Comparison of ENCODE assay signal across 32 cellular contexts in the genomic region with DNA sequence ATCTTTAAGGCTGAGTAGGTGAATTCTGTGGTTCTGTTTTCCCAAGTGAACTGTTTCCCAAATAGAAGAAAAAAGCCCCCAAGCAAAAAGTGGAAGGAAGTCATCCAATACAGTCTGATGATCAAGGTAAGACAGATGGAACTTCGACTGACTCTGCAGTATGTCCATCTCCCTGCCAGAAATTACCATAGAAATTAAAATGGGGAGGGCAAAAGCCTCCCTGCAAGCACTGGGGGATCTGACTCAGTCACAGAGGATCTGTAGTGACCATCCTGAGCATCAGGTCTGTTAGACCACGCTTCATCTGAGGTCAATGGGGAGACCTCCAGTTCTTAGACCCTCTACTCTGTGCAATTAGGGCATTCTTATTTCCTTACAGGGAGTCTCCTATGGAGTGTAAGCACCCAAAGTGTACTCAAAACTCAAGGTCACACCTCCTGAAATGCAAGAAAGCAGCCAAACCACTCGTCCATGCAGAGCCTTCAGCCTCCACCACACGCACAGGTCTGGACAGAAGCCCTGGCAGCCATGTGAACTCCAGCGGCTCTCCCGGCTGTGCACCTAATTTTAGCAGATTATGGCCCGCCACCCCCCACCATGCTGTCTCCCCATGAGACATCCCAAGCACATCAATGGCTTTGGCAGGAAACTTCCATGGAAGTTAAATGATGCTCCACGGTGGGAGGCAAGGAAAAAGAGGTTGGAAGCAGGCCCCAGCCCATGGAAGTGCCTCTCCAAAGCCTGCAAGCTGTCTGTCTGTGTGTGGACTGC.
"Had no signal": no experiment of that assay in that cellular context is flagged by ENCODE, and none has a peak within 500 bp of the region (broad histone marks: within the 10 kb centered on the region; RNA-seq: fewer than 3 reads in every experiment).

No MANE protein-coding gene starts in this region.

- DNase-seq: activated CD4-positive, alpha-beta T cell treated with anti-CD3 and anti-CD28 coated beads, Interleukin-2, amount 10 ng/mL, durations not matched to agents 24 days and 14 days; activated CD4-positive, alpha-beta T cell treated with anti-CD3 and anti-CD28 coated beads, Interleukin-2, amount 50 U/mL, for 4 hours; activated CD8-positive, alpha-beta T cell treated with anti-CD3 and anti-CD28 coated beads for 36 hours; activated effector memory CD4-positive, alpha-beta T cell treated with anti-CD3 and anti-CD28 coated beads, Interleukin-2, amount 50 U/mL, for 16 hours; activated naive CD4-positive, alpha-beta T cell; activated naive CD4-positive, alpha-beta T cell treated with anti-CD3 and anti-CD28 coated beads, Interleukin-2, amount 50 U/mL, for 16 hours; activated naive CD8-positive, alpha-beta T cell treated with anti-CD3 and anti-CD28 coated beads for 36 hours; activated T-cell treated with anti-CD3 and anti-CD28 coated beads, Interleukin-2, amount 50 U/mL, for 1 hour; activated T-cell treated with anti-CD3 and anti-CD28 coated beads, Interleukin-2, amount 50 U/mL, for 72 hours; amniotic stem cell; aorta; brain microvascular endothelial cell; NCI-H1105; NCI-H1417 treated with DMSO at 0.1 percent for 48 hours; NCI-H187 treated with DMSO at 0.1 percent for 48 hours; NCI-H2081; NCI-H2171 treated with DMSO at 0.1 percent for 48 hours; NCI-H2227 treated with DMSO at 0.1 percent for 48 hours; NCI-H524 treated with DMSO at 0.1 percent for 48 hours; NCI-H748 treated with DMSO at 0.1 percent for 48 hours; NK-92 treated with Interleukin-12 subunit alpha and Interleukin-12 subunit beta, amount 100 ng/mL, for 24 hours; PC-3; Peyer's patch; RPMI8226; SHP77; SJCRH30 had no signal

- H3K27me3 ChIP-seq: brain microvascular endothelial cell, Peyer's patch had no signal

- H3K4me3 Mint-ChIP-seq: activated CD4-positive, alpha-beta T cell treated with anti-CD3 and anti-CD28 coated beads, Interleukin-2, amount 10 ng/mL, durations not matched to agents 24 days and 14 days; activated CD8-positive, alpha-beta T cell treated with anti-CD3 and anti-CD28 coated beads for 36 hours; activated naive CD8-positive, alpha-beta T cell treated with anti-CD3 and anti-CD28 coated beads for 36 hours; activated T-cell treated with anti-CD3 and anti-CD28 coated beads, Interleukin-2, amount 50 U/mL, for 72 hours; activated T-helper 17 cell treated with anti-CD3 and anti-CD28 coated beads, Interleukin-2, amount 50 U/mL, for 72 hours; central memory CD8-positive, alpha-beta T cell; T-helper 1 cell treated with Interleukin-12 subunit alpha and Interleukin-12 subunit beta and Interleukin-4 antibody, amounts not matched to agents 30 μg/mL and 1 μg/mL, for 36 hours; T-helper 2 cell treated with Interferon-gamma antibody and Interleukin-4, amounts not matched to agents 5 μg/mL and 100 μg/mL, for 36 hours had no signal

- H3K27ac ChIP-seq: brain microvascular endothelial cell, Peyer's patch, SJCRH30, SK-N-MC had no signal

- H3K36me3 Mint-ChIP-seq: activated naive CD8-positive, alpha-beta T cell treated with anti-CD3 and anti-CD28 coated beads for 36 hours had no signal

- H3K4me1 ChIP-seq: Peyer's patch, SJCRH30 had no signal

- H3K27ac Mint-ChIP-seq: activated CD4-positive, alpha-beta T cell treated with anti-CD3 and anti-CD28 coated beads, Interleukin-2, amount 10 ng/mL, durations not matched to agents 24 days and 14 days; activated CD8-positive, alpha-beta T cell treated with anti-CD3 and anti-CD28 coated beads for 36 hours; activated naive CD8-positive, alpha-beta T cell treated with anti-CD3 and anti-CD28 coated beads for 36 hours; activated T-cell treated with anti-CD3 and anti-CD28 coated beads, Interleukin-2, amount 50 U/mL, for 72 hours; activated T-helper 17 cell treated with anti-CD3 and anti-CD28 coated beads, Interleukin-2, amount 50 U/mL, for 72 hours; T-helper 1 cell treated with Interleukin-12 subunit alpha and Interleukin-12 subunit beta and Interleukin-4 antibody, amounts not matched to agents 30 μg/mL and 1 μg/mL, for 36 hours; T-helper 2 cell treated with Interferon-gamma antibody and Interleukin-4, amounts not matched to agents 5 μg/mL and 100 μg/mL, for 36 hours had no signal

- ATAC-seq: activated CD8-positive, alpha-beta T cell treated with anti-CD3 and anti-CD28 coated beads for 36 hours; activated T-cell treated with anti-CD3 and anti-CD28 coated beads, Interleukin-2, amount 50 U/mL, for 72 hours; activated T-helper 17 cell treated with anti-CD3 and anti-CD28 coated beads, Interleukin-2, amount 50 U/mL, for 72 hours; K562; PC-3 had no signal

- H3K4me1 Mint-ChIP-seq: activated CD4-positive, alpha-beta T cell treated with anti-CD3 and anti-CD28 coated beads, Interleukin-2, amount 10 ng/mL, durations not matched to agents 24 days and 14 days; activated naive CD8-positive, alpha-beta T cell treated with anti-CD3 and anti-CD28 coated beads for 36 hours; activated T-helper 17 cell treated with anti-CD3 and anti-CD28 coated beads, Interleukin-2, amount 50 U/mL, for 72 hours; central memory CD8-positive, alpha-beta T cell had no signal

- H3K36me3 ChIP-seq: brain microvascular endothelial cell, Peyer's patch, SJCRH30 had no signal

- H3K27me3 Mint-ChIP-seq: activated CD4-positive, alpha-beta T cell treated with anti-CD3 and anti-CD28 coated beads, Interleukin-2, amount 10 ng/mL, durations not matched to agents 24 days and 14 days; activated CD8-positive, alpha-beta T cell treated with anti-CD3 and anti-CD28 coated beads for 36 hours; central memory CD8-positive, alpha-beta T cell had no signal

- H3K9me3 ChIP-seq: Peyer's patch, SJCRH30 had no signal

- H3K9me3 Mint-ChIP-seq: activated CD4-positive, alpha-beta T cell treated with anti-CD3 and anti-CD28 coated beads, Interleukin-2, amount 10 ng/mL, durations not matched to agents 24 days and 14 days; activated CD8-positive, alpha-beta T cell treated with anti-CD3 and anti-CD28 coated beads for 36 hours; activated naive CD8-positive, alpha-beta T cell treated with anti-CD3 and anti-CD28 coated beads for 36 hours; activated T-helper 17 cell treated with anti-CD3 and anti-CD28 coated beads, Interleukin-2, amount 50 U/mL, for 72 hours; T-helper 1 cell treated with Interleukin-12 subunit alpha and Interleukin-12 subunit beta and Interleukin-4 antibody, amounts not matched to agents 30 μg/mL and 1 μg/mL, for 36 hours; T-helper 2 cell treated with Interferon-gamma antibody and Interleukin-4, amounts not matched to agents 5 μg/mL and 100 μg/mL, for 36 hours had no signal

- H3K4me3 ChIP-seq: K562, Peyer's patch, SJCRH30, SK-N-MC had no signal
